ENCODE assay signal across 2 cellular contexts in genomic region chr7:129970816-129971215, GRCh38.
TF ChIP-seq lines count a peak whose summit lies in the region.

No MANE protein-coding gene starts in this region.

TF ChIP-seq in SK-N-SH, 30 proteins besides CTCF, POLR2A, EP300 and RAD21 (continued from another document):
- no peak for TF ChIP-seq POLR2AphosphoS5 (IDR thresholded peaks at IDR 0.05; ENCODE audit: low read depth, low read length)
- no peak for TF ChIP-seq TAF1 (IDR thresholded peaks at IDR 0.05; ENCODE audit: borderline replicate concordance, low read depth, low read length)
- no peak for TF ChIP-seq GATA2 (CRISPR knock-in tag; IDR thresholded peaks at IDR 0.05)
- no peak for TF ChIP-seq YY1 (IDR thresholded peaks at IDR 0.05; ENCODE audit: low read depth)

TF ChIP-seq in SK-N-SH treated with all-trans-retinoic acid at 6 μM for 48 hours, 23 proteins besides CTCF, POLR2A, EP300 and RAD21 (continued from another document):
- no peak for TF ChIP-seq CREB5 (CRISPR knock-in tag; IDR thresholded peaks at IDR 0.05; ENCODE audit: low read depth)
- no peak for TF ChIP-seq ISL1 (CRISPR knock-in tag; IDR thresholded peaks at IDR 0.05)
- TF ChIP-seq ZFP3 (CRISPR knock-in tag; IDR thresholded peaks at IDR 0.05) = no peak
- no peak for TF ChIP-seq ARNTL (CRISPR knock-in tag; IDR thresholded peaks at IDR 0.05; ENCODE audit: borderline replicate concordance, low read depth)
- no peak for TF ChIP-seq TOX (CRISPR knock-in tag; IDR thresholded peaks at IDR 0.05; ENCODE audit: borderline replicate concordance)
- no peak for TF ChIP-seq ZNF8 (CRISPR knock-in tag; IDR thresholded peaks at IDR 0.05)
- no peak for TF ChIP-seq PATZ1 (CRISPR knock-in tag; IDR thresholded peaks at IDR 0.05; ENCODE audit: borderline replicate concordance)
- no peak for TF ChIP-seq PPARA (CRISPR knock-in tag; IDR thresholded peaks at IDR 0.05; ENCODE audit: borderline replicate concordance)
- TF ChIP-seq TSHZ2 (CRISPR knock-in tag; IDR thresholded peaks at IDR 0.05) = no peak
